ENCODE assay signal across 8 cellular contexts in the genomic region with DNA sequence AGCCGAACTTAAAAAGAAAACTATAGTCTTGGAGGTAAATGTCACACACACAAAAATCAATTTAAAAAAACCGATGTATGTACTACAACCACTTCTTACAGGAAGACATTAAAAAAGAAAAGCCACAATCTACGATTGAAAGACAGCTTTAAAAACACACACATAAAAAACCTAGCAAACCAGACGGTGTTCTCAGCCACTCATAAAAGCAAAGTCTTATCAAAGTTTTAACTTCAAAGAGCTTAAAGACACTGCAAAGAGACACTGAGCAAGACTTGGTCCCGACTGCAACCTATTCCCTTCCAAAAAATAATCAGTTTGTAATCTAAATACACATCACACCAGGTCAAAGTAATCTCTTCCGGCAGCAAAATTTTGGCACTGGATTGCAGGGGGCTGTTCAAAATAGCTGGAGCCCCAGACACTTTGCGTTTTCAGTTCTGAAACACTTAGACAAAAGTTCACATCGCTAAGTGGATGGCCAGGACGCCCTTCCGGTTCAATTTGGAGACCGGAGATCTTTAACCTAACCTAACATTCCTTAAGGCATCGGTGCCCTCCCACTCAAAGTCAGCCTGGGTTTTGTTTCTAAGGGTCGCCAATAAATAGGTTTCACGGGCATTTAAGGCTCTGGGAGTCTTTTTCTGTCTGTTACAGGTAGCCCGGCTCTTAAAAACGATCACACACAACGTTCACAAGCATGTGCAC. TPM values are rescaled to one million over a fixed set of nuclear protein-coding genes. Genes with fewer than 3 reads are reported as not detected.
DNase-seq lines count a peak whose midpoint lies in the region; ATAC-seq and TF ChIP-seq lines count a peak whose summit lies in the region.

No MANE protein-coding gene starts in this region.

- H3K4me1 ChIP-seq in ACC112 (ENCODE audit: control insufficient read depth, insufficient read depth, low read length, unreplicated experiment) (peaks cover 27% of the 10 kb centered on the region), colonic mucosa (peaks cover 20% of the 10 kb centered on the region), MM.1S (ENCODE audit: low read length) (no peaks in the 10 kb centered on the region)

- intact Hi-C loops in colonic mucosa (cut with DNase I) (no loop called here), natural killer cell (cut with micrococcal nuclease) (loop anchor here (10.0 kb wide), 3 partner anchors 95 to 365 kb away; partner anchors contain the start of genes KLHDC4 and MAP1LC3B)

- H3K27ac ChIP-seq in ACC112 (ENCODE audit: low read depth, low read length) = no peak overlapping the region; the same call in 1 of the 2 replicates
- no peak overlapping the region for H3K27ac ChIP-seq in colonic mucosa
- H3K27ac ChIP-seq in MM.1S (ENCODE audit: low read length) = no peak overlapping the region

- no peak overlapping the region for H2AFZ ChIP-seq in ACC112 (ENCODE audit: low read length, unreplicated experiment)
- no peak overlapping the region for H2AFZ ChIP-seq in MM.1S (ENCODE audit: low read length)

- H3K9me2 ChIP-seq in MM.1S (replicated peaks; ENCODE audit: insufficient read depth, low read length) = no peaks in the 10 kb centered on the region

- no peaks in the 10 kb centered on the region for H4K20me1 ChIP-seq in MM.1S (ENCODE audit: insufficient read depth, low read length)

- H3K36me3 ChIP-seq in ACC112 (ENCODE audit: insufficient read depth, low read length) = no peaks in the 10 kb centered on the region
- H3K36me3 ChIP-seq in colonic mucosa = no peaks in the 10 kb centered on the region
- no peaks in the 10 kb centered on the region for H3K36me3 ChIP-seq in MM.1S (replicated peaks; ENCODE audit: insufficient read depth, low read length)

- H3K27me3 Mint-ChIP-seq in IgD-negative memory B cell (peaks cover 27% of the 10 kb centered on the region), natural killer cell (ENCODE audit: low read depth in 2 of 2) (no peaks in the 10 kb centered on the region)

- H3K27ac Mint-ChIP-seq in IgD-negative memory B cell (peak overlapping the region in 2 of 3 donors; percentile 42 to 91), natural killer cell (peak overlapping the region; percentile 59 to 82)

- no peaks in the 10 kb centered on the region for H3F3A ChIP-seq in MM.1S (ENCODE audit: insufficient read depth, low read length)

- H3K4me2 ChIP-seq in MM.1S (ENCODE audit: low read depth, low read length) = no peak overlapping the region

- ATAC-seq in natural killer cell = no peak
- no peak for ATAC-seq in GM18861 (IDR thresholded peaks at IDR 0.05; ENCODE audit: unreplicated experiment)

- DNase-seq in colonic mucosa (no peak), natural killer cell (no peak), NCI-H524 treated with DMSO at 0.1 percent for 48 hours (lab: John Stamatoyannopoulos, UW) (no peak), MM.1S (no peak)
- DNase-seq in NK-92 treated with Interleukin-12 subunit alpha and Interleukin-12 subunit beta, amount 100 ng/mL, for 24 hours (lab: John Stamatoyannopoulos, UW) = no peak

- peaks cover 4% of the 10 kb centered on the region for H3K36me3 Mint-ChIP-seq in IgD-negative memory B cell
- no peaks in the 10 kb centered on the region for H3K36me3 Mint-ChIP-seq in natural killer cell

- peak overlapping the region; percentile 56 to 79 for H3K9ac ChIP-seq in colonic mucosa (ENCODE audit: low read depth in 2 of 2, low read length in 2 of 2)
- no peak overlapping the region for H3K9ac ChIP-seq in MM.1S (ENCODE audit: low read length)

- TF ChIP-seq CTCF in colonic mucosa (IDR thresholded peaks at IDR 0.05) (no peak), natural killer cell (IDR thresholded peaks at IDR 0.05) (no peak), MM.1S (IDR thresholded peaks at IDR 0.05; ENCODE audit: low read length) (no peak)

- H3K4me1 Mint-ChIP-seq in IgD-negative memory B cell = peaks cover 5 to 24% (median 8%) of the 10 kb centered on the region in 3 donors
- H3K4me1 Mint-ChIP-seq in natural killer cell = peaks cover 50 to 74% of the 10 kb centered on the region in 2 donors

- H3K79me2 ChIP-seq in ACC112 (ENCODE audit: control insufficient read depth, insufficient read depth, low read length, unreplicated experiment) (peaks cover 59% of the 10 kb centered on the region), MM.1S (ENCODE audit: low read length) (no peaks in the 10 kb centered on the region)

- H3K9me3 Mint-ChIP-seq in IgD-negative memory B cell = no peaks in the 10 kb centered on the region
- H3K9me3 Mint-ChIP-seq in natural killer cell = no peaks in the 10 kb centered on the region

- no peaks in the 10 kb centered on the region for H3K27me3 ChIP-seq in ACC112 (ENCODE audit: insufficient read depth, low read length)
- H3K27me3 ChIP-seq in colonic mucosa = no peaks in the 10 kb centered on the region
- H3K27me3 ChIP-seq in MM.1S (replicated peaks; ENCODE audit: insufficient read depth, low read length) = no peaks in the 10 kb centered on the region

- peak overlapping the region; percentile 41 to 89 (median 57) for H3K4me3 Mint-ChIP-seq in IgD-negative memory B cell
- H3K4me3 Mint-ChIP-seq in natural killer cell = peak overlapping the region; percentile 78

- no peaks in the 10 kb centered on the region for H3K9me3 ChIP-seq in colonic mucosa
- H3K9me3 ChIP-seq in MM.1S (replicated peaks; ENCODE audit: insufficient read depth, low read length) = no peaks in the 10 kb centered on the region

- peak overlapping the region; percentile 79 for H3K4me3 ChIP-seq in ACC112 (ENCODE audit: low read depth, low read length)
- H3K4me3 ChIP-seq in colonic mucosa = peak overlapping the region; percentile 42
- no peak overlapping the region for H3K4me3 ChIP-seq in MM.1S (ENCODE audit: low read length)

RNA-seq across cellular contexts. Expression of gene ZCCHC14, which starts 2.6 kb away (rescaled TPM):
- 0.53 TPM for polyA plus RNA-seq in IgD-negative memory B cell
- total RNA-seq in colonic mucosa (10 to 100 TPM; 24.5 to 24.6 TPM), natural killer cell (10 to 100 TPM; 12.2 to 20.9 (median 19.2) TPM)
